Comparison of ENCODE assay signal across 9 cellular contexts in the genomic region with DNA sequence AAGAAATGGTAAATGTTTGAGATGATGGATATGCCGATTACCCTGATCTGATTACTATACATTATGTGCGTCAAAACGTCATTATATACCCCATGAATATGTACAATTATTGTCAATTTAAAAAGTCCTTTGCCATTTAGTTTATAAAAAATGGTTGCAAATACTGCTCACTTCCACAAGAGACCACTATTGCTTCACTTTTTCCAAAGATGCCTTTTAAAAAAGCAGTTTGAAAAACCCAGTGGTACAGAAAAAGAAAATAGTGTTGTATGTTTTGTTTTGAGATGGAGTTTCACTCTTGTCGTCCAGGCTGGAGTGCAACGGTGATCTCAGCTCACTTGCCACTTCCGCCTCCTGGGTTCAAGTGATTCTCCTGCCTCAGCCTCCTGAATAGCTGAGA. TPM values are rescaled to one million over a fixed set of nuclear protein-coding genes. Genes with fewer than 3 reads are reported as not detected.
A peak's percentile ranks its signal among the peaks of the same experiment; 100 is the strongest.
DNase-seq lines count a peak whose midpoint lies in the region; ATAC-seq and TF ChIP-seq lines count a peak whose summit lies in the region.
"Had no signal": no experiment of that assay in that cellular context is flagged by ENCODE, and none has a peak within 500 bp of the region (broad histone marks: within the 10 kb centered on the region; RNA-seq: fewer than 3 reads in every experiment).

No MANE protein-coding gene starts in this region.

- no peaks in the 10 kb centered on the region for H3K36me3 ChIP-seq in adrenal gland (replicated peaks in 1 of 2)
- no peaks in the 10 kb centered on the region for H3K36me3 ChIP-seq in mesenchymal stem cell (ENCODE audit: control insufficient read depth in 1 of 2, insufficient read depth in 2 of 2, low read depth in 1 of 2, low read length in 2 of 2)
- H3K36me3 ChIP-seq: SJCRH30 had no signal

- peak; percentile 68 for DNase-seq in GM03348 (ENCODE audit: low spot score)
- no peak for DNase-seq in adrenal gland
- DNase-seq in mesenchymal stem cell: peak; percentile 41
- DNase-seq in cerebellum (ENCODE audit: low spot score): no peak
- DNase-seq in mucosa of gallbladder (ENCODE audit: low spot score): no peak
- DNase-seq in activated CD4-positive, alpha-beta T cell treated with anti-CD3 and anti-CD28 coated beads for 48 hours: no peak
- no peak for DNase-seq in activated naive CD4-positive, alpha-beta T cell treated with anti-CD3 and anti-CD28 coated beads, Interleukin-2, amount 50 U/mL, for 16 hours

- H3K27ac ChIP-seq in adrenal gland: no peak overlapping the region
- H3K27ac ChIP-seq in mesenchymal stem cell (ENCODE audit: low read length, poor library complexity, severe bottlenecking): no peak overlapping the region
- H3K27ac ChIP-seq: SJCRH30 had no signal

- H3K79me1 ChIP-seq in mesenchymal stem cell (replicated peaks; ENCODE audit: low read length, poor library complexity, severe bottlenecking): no peaks in the 10 kb centered on the region

- peak; percentile 16 to 59 (median 42) for TF ChIP-seq CTCF in adrenal gland (IDR thresholded peaks at IDR 0.05)

- peak; percentile 53 for ATAC-seq in HG02973 (IDR thresholded peaks at IDR 0.05; ENCODE audit: unreplicated experiment)

- H3K4me3 ChIP-seq in adrenal gland (no peak overlapping the region), mesenchymal stem cell (ENCODE audit: insufficient read depth in 1 of 2, low read depth in 1 of 2, low read length in 2 of 2) (no peak overlapping the region)
- H3K4me3 ChIP-seq: SJCRH30 had no signal

- H2BK5ac ChIP-seq in mesenchymal stem cell (ENCODE audit: low read depth, low read length, poor library complexity, severe bottlenecking): no peak overlapping the region

- no peak overlapping the region for H2BK120ac ChIP-seq in mesenchymal stem cell (ENCODE audit: low read depth, low read length)

- no peak overlapping the region for H3K14ac ChIP-seq in mesenchymal stem cell (ENCODE audit: low read length in 2 of 2)

- H2BK12ac ChIP-seq in mesenchymal stem cell (ENCODE audit: low read length in 2 of 2): no peak overlapping the region

- H2AFZ ChIP-seq in mesenchymal stem cell (ENCODE audit: low read depth, low read length): no peak overlapping the region

- no peak overlapping the region for H3K4me2 ChIP-seq in mesenchymal stem cell (ENCODE audit: low read length, poor library complexity, severe bottlenecking)

- no peak overlapping the region for H2BK15ac ChIP-seq in mesenchymal stem cell (ENCODE audit: low read depth, poor library complexity, severe bottlenecking)

- no peak overlapping the region for H4K8ac ChIP-seq in mesenchymal stem cell (ENCODE audit: low read length)

- no peak overlapping the region for H3K18ac ChIP-seq in mesenchymal stem cell (ENCODE audit: low read depth in 1 of 2, low read length in 2 of 2)

- intact Hi-C loops in adrenal gland (cut with DNase I): no loop called here

- no peak overlapping the region for H3K9ac ChIP-seq in mesenchymal stem cell (ENCODE audit: low read length)

- H4K91ac ChIP-seq in mesenchymal stem cell (ENCODE audit: low read length): no peak overlapping the region

- H3K4ac ChIP-seq in mesenchymal stem cell (ENCODE audit: low read depth in 1 of 2, low read length in 2 of 2): no peak overlapping the region

- no peak overlapping the region for H2AK5ac ChIP-seq in mesenchymal stem cell (ENCODE audit: low read length, severe bottlenecking)

- TF ChIP-seq POLR2A in adrenal gland (IDR thresholded peaks at IDR 0.05): no peak

- no peaks in the 10 kb centered on the region for H3K27me3 ChIP-seq in adrenal gland
- peaks cover 7 to 20% of the 10 kb centered on the region in 2 experiments for H3K27me3 ChIP-seq in mesenchymal stem cell (ENCODE audit: control insufficient read depth in 1 of 2, insufficient read depth in 1 of 2, low read length in 2 of 2)
- H3K27me3 ChIP-seq: SJCRH30 had no signal

- 27 to 36% (median 33%) methylated on average over 6 of the region's 6 CpGs for WGBS in adrenal gland, 4 donors
- 83% methylated on average over 3 of the region's 6 CpGs for WGBS in mesenchymal stem cell

- no peak overlapping the region for H3K23ac ChIP-seq in mesenchymal stem cell (ENCODE audit: low read length in 2 of 2)

- H3K9me3 ChIP-seq in adrenal gland (replicated peaks in 1 of 3) (no peaks in the 10 kb centered on the region), mesenchymal stem cell (ENCODE audit: control insufficient read depth, low read length) (no peaks in the 10 kb centered on the region)
- H3K9me3 ChIP-seq: SJCRH30 had no signal

- H3K4me1 ChIP-seq in adrenal gland (replicated peaks in 1 of 2): no peaks in the 10 kb centered on the region
- H3K4me1 ChIP-seq in mesenchymal stem cell (ENCODE audit: control insufficient read depth, insufficient read depth, low read depth, low read length): no peaks in the 10 kb centered on the region
- H3K4me1 ChIP-seq: SJCRH30 had no signal

RNA-seq across cellular contexts. Expression of gene EDEM1, which starts 39.3 kb away (rescaled TPM):
- total RNA-seq in adrenal gland: 10 to 100 TPM; 23.0 to 63.6 (median 37.4) TPM
- polyA plus RNA-seq in adrenal gland: 10 to 100 TPM in 1 of 3 donors, 1 to 10 TPM in 2; 3.1 to 24.9 (median 3.6) TPM
- polyA plus RNA-seq in mesenchymal stem cell (2013, experiment 1 of 2): 47.5 TPM
- polyA plus RNA-seq in mesenchymal stem cell (2013, experiment 2 of 2): 48.2 TPM
- total RNA-seq in cerebellum: 12.1 TPM
- 30.9 TPM for total RNA-seq in mucosa of gallbladder

Comparison
In these comparisons a context has a peak if more than half of its experiments do, and no peak if none do; other contexts are left out.
1. DNase-seq: peak in GM03348 (single experiment) and mesenchymal stem cell (single experiment); none in adrenal gland (0 of 7), cerebellum (single experiment), mucosa of gallbladder (single experiment), activated CD4-positive, alpha-beta T cell treated with anti-CD3 and anti-CD28 coated beads for 48 hours (single experiment) and activated naive CD4-positive, alpha-beta T cell treated with anti-CD3 and anti-CD28 coated beads, Interleukin-2, amount 50 U/mL, for 16 hours (single experiment).